18 cellular contexts compared by ENCODE assay signal in genomic region chr10:70566515-70567290, GRCh38. TPM values are rescaled to one million over a fixed set of nuclear protein-coding genes. Genes with fewer than 3 reads are reported as not detected.
"Had no signal": no experiment of that assay in that cellular context is flagged by ENCODE, and none has a peak within 500 bp of the region (broad histone marks: within the 10 kb centered on the region; RNA-seq: fewer than 3 reads in every experiment).

No MANE protein-coding gene starts in this region.

- H3K36me3 Mint-ChIP-seq: natural killer cell treated with Interleukin-12 subunit alpha and Interleukin-12 subunit beta and Interleukin-15 and Interleukin-18, amount 100 ng/mL, for 72 hours; T-cell had no signal

- H3K4me1 ChIP-seq: pancreas, thyroid gland, vagina had no signal

- H3K27me3 Mint-ChIP-seq: activated naive CD8-positive, alpha-beta T cell treated with anti-CD3 and anti-CD28 coated beads, Interleukin-2, amount 50 U/mL, for 24 hours; natural killer cell treated with Interleukin-12 subunit alpha and Interleukin-12 subunit beta and Interleukin-15 and Interleukin-18, amount 100 ng/mL, for 72 hours; T-cell had no signal

- H3K4me3 Mint-ChIP-seq: activated naive CD8-positive, alpha-beta T cell treated with anti-CD3 and anti-CD28 coated beads, Interleukin-2, amount 50 U/mL, for 24 hours; natural killer cell treated with Interleukin-12 subunit alpha and Interleukin-12 subunit beta and Interleukin-15 and Interleukin-18, amount 100 ng/mL, for 72 hours; T-cell had no signal

- H3K36me3 ChIP-seq: pancreas, thyroid gland, vagina had no signal

- FAIRE-seq: astrocyte, colon, islet of Langerhans, pancreas had no signal

- H3K27me3 ChIP-seq: heart left ventricle, left lung, pancreas, thyroid gland, vagina had no signal

- ATAC-seq: activated naive CD8-positive, alpha-beta T cell treated with anti-CD3 and anti-CD28 coated beads, Interleukin-2, amount 50 U/mL, for 24 hours; heart left ventricle; left lung; natural killer cell treated with Interleukin-12 subunit alpha and Interleukin-12 subunit beta and Interleukin-15 and Interleukin-18, amount 100 ng/mL, for 72 hours; pancreas; T-cell had no signal

- H3K9me3 ChIP-seq: heart left ventricle, left lung, pancreas, thyroid gland, vagina had no signal

- H3K27ac ChIP-seq: heart left ventricle, left lung, pancreas, thyroid gland, vagina, VCaP had no signal

- H3K27ac Mint-ChIP-seq: activated naive CD8-positive, alpha-beta T cell treated with anti-CD3 and anti-CD28 coated beads, Interleukin-2, amount 50 U/mL, for 24 hours; T-cell had no signal

- H3K4me3 ChIP-seq: heart left ventricle, left lung, pancreas, thyroid gland, vagina had no signal

- H3K9me3 Mint-ChIP-seq: activated naive CD8-positive, alpha-beta T cell treated with anti-CD3 and anti-CD28 coated beads, Interleukin-2, amount 50 U/mL, for 24 hours; natural killer cell treated with Interleukin-12 subunit alpha and Interleukin-12 subunit beta and Interleukin-15 and Interleukin-18, amount 100 ng/mL, for 72 hours; T-cell had no signal

- DNase-seq: activated gamma-delta T cell; activated naive CD8-positive, alpha-beta T cell treated with anti-CD3 and anti-CD28 coated beads, Interleukin-2, amount 50 U/mL, for 24 hours; foreskin melanocyte; mesenchymal stem cell; pancreas; stimulated activated CD4-positive, alpha-beta T cell treated with anti-CD3 and anti-CD28 coated beads, Interleukin-15, amount 100 ng/mL, for 24 hours; stimulated activated CD4-positive, alpha-beta T cell treated with anti-CD3 and anti-CD28 coated beads, Interleukin-4, amount 100 ng/mL, for 24 hours; T-cell; thyroid gland had no signal

RNA-seq across cellular contexts. Expression of gene PRF1, which starts 35.8 kb away (rescaled TPM):
- total RNA-seq: renal cortical epithelial cell had no signal
